ENCODE assay signal across 8 cellular contexts in genomic region chr12:69359531-69360347, GRCh38. TPM values are rescaled to one million over a fixed set of nuclear protein-coding genes. Genes with fewer than 3 reads are reported as not detected.
A peak's percentile ranks its signal among the peaks of the same experiment; 100 is the strongest.
DNase-seq lines count a peak whose midpoint lies in the region; ATAC-seq and TF ChIP-seq lines count a peak whose summit lies in the region.

Gene YEATS4, plus strand, starts transcription at chr12:69359743. Its CDS starts 230 bp downstream, at chr12:69359973.

- H3F3A ChIP-seq in PC-9 (ENCODE audit: insufficient read depth, low read depth), result peaks cover 5% of the 10 kb centered on the region; the same call in 1 of the 2 replicates

- H3K9me3 ChIP-seq in PC-9 (ENCODE audit: insufficient read depth, low read depth) (no peaks in the 10 kb centered on the region), muscle layer of duodenum (ENCODE audit: control insufficient read depth in 1 of 2, low read length in 2 of 2) (no peaks in the 10 kb centered on the region)

- H3K27me3 Mint-ChIP-seq in activated T-cell treated with anti-CD3 and anti-CD28 coated beads, Interleukin-2, amount 50 U/mL, for 24 hours, result no peaks in the 10 kb centered on the region

- TF ChIP-seq RAD21 in Ishikawa (IDR thresholded peaks at IDR 0.05; ENCODE audit: low read depth), result no peak

- H3K4me3 ChIP-seq in PC-9 (peak within 1 kb of the TSS; percentile 63), muscle layer of duodenum (ENCODE audit: low read depth in 1 of 2, low read length in 2 of 2) (peak within 1 kb of the TSS; percentile 90 to 91)

- H3K4me2 ChIP-seq in PC-9, result peak within 1 kb of the TSS; percentile 94

- peak within 1 kb of the TSS; percentile 90 for H3K4me3 Mint-ChIP-seq in activated T-cell treated with anti-CD3 and anti-CD28 coated beads, Interleukin-2, amount 50 U/mL, for 24 hours

- peaks cover 37% of the 10 kb centered on the region for H3K4me1 Mint-ChIP-seq in activated T-cell treated with anti-CD3 and anti-CD28 coated beads, Interleukin-2, amount 50 U/mL, for 24 hours (ENCODE audit: low read depth)

- no peaks in the 10 kb centered on the region for H3K9me2 ChIP-seq in PC-9 (ENCODE audit: insufficient read depth)

- BruUV-seq in PC-9 (replicated peaks; lab: Mats Ljungman, UMichigan), result TSS peak; percentile 96

- peak within 1 kb of the TSS; percentile 95 for H3K27ac Mint-ChIP-seq in activated T-cell treated with anti-CD3 and anti-CD28 coated beads, Interleukin-2, amount 50 U/mL, for 24 hours

- CTCF ChIA-PET in PC-9 (lab: Charles Lee), result no interaction called here

- intact Hi-C loops in PC-9 (cut with micrococcal nuclease; ENCODE audit: unreplicated experiment), result loop anchor here (5.0 kb wide), 1 partner anchor 518 kb away; no protein-coding TSS in a partner anchor

- POLR2A ChIA-PET in PC-9 (lab: Charles Lee; ENCODE audit: unreplicated experiment), result no interaction called here

- H3K4me1 ChIP-seq in PC-9 (replicated peaks; ENCODE audit: insufficient read depth), result peaks cover 16% of the 10 kb centered on the region
- H3K4me1 ChIP-seq in muscle layer of duodenum (ENCODE audit: control insufficient read depth in 1 of 2, insufficient read depth in 2 of 2, low read length in 2 of 2), result peaks cover 0 to 14% of the 10 kb centered on the region in 2 donors

- H3K79me2 ChIP-seq in PC-9 (ENCODE audit: low read depth), result peaks cover 30% of the 10 kb centered on the region

- DNase-seq in DMS114 treated with DMSO at 0.1 percent for 48 hours (lab: John Stamatoyannopoulos, UW; ENCODE audit: unreplicated experiment) (peak; percentile 95), PC-9 (peak; percentile 87 to 88)
- peak; percentile 87 for DNase-seq in activated T-cell treated with anti-CD3 and anti-CD28 coated beads, Interleukin-2, amount 50 U/mL, for 24 hours
- DNase-seq in stimulated activated CD8-positive, alpha-beta memory T cell treated with anti-CD3 and anti-CD28 coated beads, Interleukin-7, amount 100 ng/mL, for 4 hours (ENCODE audit: low read depth in 2 of 2), result peak; percentile 61 to 79

- H3K9me3 Mint-ChIP-seq in activated T-cell treated with anti-CD3 and anti-CD28 coated beads, Interleukin-2, amount 50 U/mL, for 24 hours, result no peaks in the 10 kb centered on the region

- H2AFZ ChIP-seq in PC-9, result peak within 1 kb of the TSS; percentile 85

- no peak for TF ChIP-seq CTCF in PC-9 (conservative IDR thresholded peaks at IDR 0.05)

- peak; percentile 46; the same call in 1 of the 2 replicates for TF ChIP-seq EP300 in Ishikawa (IDR thresholded peaks at IDR 0.05; ENCODE audit: borderline replicate concordance)

- ATAC-seq in GM21576 (IDR thresholded peaks at IDR 0.05; ENCODE audit: unreplicated experiment), result peak; percentile 82
- ATAC-seq in esophagus mucosa, result peak; percentile 96

- H3K36me3 Mint-ChIP-seq in activated T-cell treated with anti-CD3 and anti-CD28 coated beads, Interleukin-2, amount 50 U/mL, for 24 hours (ENCODE audit: low read depth), result peaks cover 33% of the 10 kb centered on the region

- no peaks in the 10 kb centered on the region for H4K20me1 ChIP-seq in PC-9 (ENCODE audit: insufficient read depth)

- H3K27ac ChIP-seq in PC-9, result peak within 1 kb of the TSS; percentile 82
- peak within 1 kb of the TSS; percentile 83 for H3K27ac ChIP-seq in muscle layer of duodenum (ENCODE audit: low read length)

- no peaks in the 10 kb centered on the region for H3K27me3 ChIP-seq in PC-9 (ENCODE audit: insufficient read depth, low read depth)
- H3K27me3 ChIP-seq in muscle layer of duodenum (ENCODE audit: low read depth, low read length), result no peaks in the 10 kb centered on the region

- H3K36me3 ChIP-seq in PC-9 (ENCODE audit: low read depth) (peaks cover 13% of the 10 kb centered on the region; the same call in 1 of the 2 replicates), muscle layer of duodenum (ENCODE audit: control insufficient read depth in 1 of 2, insufficient read depth in 2 of 2, low read length in 2 of 2) (peaks cover 0 to 5% of the 10 kb centered on the region in 2 donors)

TF ChIP-seq in Ishikawa, 13 proteins besides CTCF, POLR2A, EP300 and RAD21:
- TF ChIP-seq FOXM1 (IDR thresholded peaks at IDR 0.05; ENCODE audit: borderline replicate concordance, low read depth) (peak; percentile 76; the same call in 1 of the 2 replicates), CREB1 (IDR thresholded peaks at IDR 0.05; ENCODE audit: low read depth) (peak; percentile 85), TAF1 (IDR thresholded peaks at IDR 0.05; ENCODE audit: low read depth) (peak; percentile 92), USF1 (IDR thresholded peaks at IDR 0.05) (no peak), TEAD4 (IDR thresholded peaks at IDR 0.05) (no peak; the same call in none of the 2 replicates), CEBPB (IDR thresholded peaks at IDR 0.05) (no peak), YY1 (IDR thresholded peaks at IDR 0.05; ENCODE audit: low read depth) (peak; percentile 79; the same call in 1 of the 2 replicates), ZBTB7A (IDR thresholded peaks at IDR 0.05; ENCODE audit: low read depth) (peak; percentile 76; the same call in 1 of the 2 replicates), TCF12 (IDR thresholded peaks at IDR 0.05; ENCODE audit: low read depth) (0 out of 2 replicates have a peak, but pooled peaks have one; percentile 71), MAX (IDR thresholded peaks at IDR 0.05) (peak; percentile 95), NFIC (IDR thresholded peaks at IDR 0.05) (peak; percentile 65), EGR1 (IDR thresholded peaks at IDR 0.05) (peak; percentile 78), REST (IDR thresholded peaks at IDR 0.05; ENCODE audit: low read depth) (peak; percentile 39; the same call in 1 of the 2 replicates)

RNA-seq across cellular contexts. Expression of gene YEATS4, which starts in this region (rescaled TPM):
- total RNA-seq in PC-9 (2021) (23.5 and 30.5 TPM in 2 replicates), esophagus mucosa (12.5 TPM)

Comparison
In these comparisons a context has a peak if more than half of its experiments do, and no peak if none do; other contexts are left out.
1. Peak in every context shown above with its lines: DNase-seq, ATAC-seq, H3K4me3 ChIP-seq and H3K27ac ChIP-seq.